Comparison of ENCODE assay signal across 9 cellular contexts in the genomic region with DNA sequence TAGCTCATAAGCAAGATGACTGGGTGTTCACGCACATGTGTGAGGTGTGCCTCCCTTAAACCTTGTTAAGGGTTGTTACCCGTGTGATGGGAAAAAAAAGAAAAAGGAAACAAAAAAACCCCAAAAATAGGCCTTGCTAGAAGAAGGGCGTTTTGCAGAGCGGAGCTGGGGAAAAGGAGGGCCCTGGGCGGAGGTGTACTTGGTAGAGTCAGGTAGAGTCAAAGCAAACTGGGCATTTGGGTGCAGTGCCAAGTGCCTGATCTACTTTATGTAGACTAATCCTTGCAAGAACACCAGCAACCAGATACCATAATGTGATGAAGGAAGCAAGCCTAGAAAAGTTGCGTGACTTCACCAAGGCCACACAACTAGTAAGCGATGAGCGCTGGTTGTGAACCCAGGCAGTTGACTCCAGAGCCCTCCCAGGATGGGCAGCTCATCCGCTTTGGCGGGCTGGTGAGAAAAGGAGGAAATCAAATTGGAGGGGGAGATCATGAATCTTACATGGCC. TPM values are rescaled to one million over a fixed set of nuclear protein-coding genes. Genes with fewer than 3 reads are reported as not detected.
DNase-seq lines count a peak whose midpoint lies in the region; ATAC-seq and TF ChIP-seq lines count a peak whose summit lies in the region.
"Had no signal": no experiment of that assay in that cellular context is flagged by ENCODE, and none has a peak within 500 bp of the region (broad histone marks: within the 10 kb centered on the region; RNA-seq: fewer than 3 reads in every experiment).

No MANE protein-coding gene starts in this region.

- peak overlapping the region; percentile 90 for H2AFZ ChIP-seq in mammary epithelial cell (ENCODE audit: low read depth, low read length)

- peak overlapping the region; percentile 78 to 99 (median 95) for H3K27ac Mint-ChIP-seq in naive thymus-derived CD4-positive, alpha-beta T cell

- no peak overlapping the region for H3K4me2 ChIP-seq in mammary epithelial cell (ENCODE audit: insufficient read depth, low read depth, low read length)

- POLR2A ChIA-PET in naive thymus-derived CD4-positive, alpha-beta T cell (lab: Charles Lee), result interaction anchor here (0.6 to 5.7 kb wide), 8 partner anchors 10 to 697 kb away, joined by 3 to 122 read pairs (median 4); a partner anchor contains a TSS

- no peak for TF ChIP-seq POLR2A in vagina (IDR thresholded peaks at IDR 0.05)

- peaks cover 0 to 19% (median 7%) of the 10 kb centered on the region in 5 donors for H3K36me3 Mint-ChIP-seq in naive thymus-derived CD4-positive, alpha-beta T cell

- WGBS in mammary epithelial cell (ENCODE audit: low coverage, missing lambda C conversion rate), result 95% methylated on average over 10 of the region's 10 CpGs

- no TSS peak for BruUV-seq in mammary epithelial cell (replicated peaks; lab: Mats Ljungman, UMichigan)

- H3K9me3 ChIP-seq in left ventricle myocardium inferior (replicated peaks), result no peaks in the 10 kb centered on the region
- H3K9me3 ChIP-seq in mammary epithelial cell (replicated peaks; ENCODE audit: insufficient read depth, low read length), result no peaks in the 10 kb centered on the region
- H3K9me3 ChIP-seq in naive thymus-derived CD4-positive, alpha-beta T cell (ENCODE audit: control insufficient read depth in 2 of 3, low read length in 3 of 3), result no peaks in the 10 kb centered on the region
- no peaks in the 10 kb centered on the region for H3K9me3 ChIP-seq in vagina

- H3K9me3 Mint-ChIP-seq in naive thymus-derived CD4-positive, alpha-beta T cell, result no peaks in the 10 kb centered on the region

- no peaks in the 10 kb centered on the region for H3K27me3 Mint-ChIP-seq in naive thymus-derived CD4-positive, alpha-beta T cell

- H3K36me3 ChIP-seq in left ventricle myocardium inferior (peaks cover 13% of the 10 kb centered on the region), mammary epithelial cell (ENCODE audit: insufficient read depth, low read length) (no peaks in the 10 kb centered on the region), vagina (no peaks in the 10 kb centered on the region)
- H3K36me3 ChIP-seq in naive thymus-derived CD4-positive, alpha-beta T cell (ENCODE audit: control insufficient read depth in 2 of 3, insufficient read depth in 3 of 3, low read length in 3 of 3), result peaks cover 0 to 7% (median 0%) of the 10 kb centered on the region in 3 experiments

- H3K27me3 ChIP-seq in left ventricle myocardium inferior (ENCODE audit: low read depth) (no peaks in the 10 kb centered on the region), mammary epithelial cell (ENCODE audit: insufficient read depth, low read length) (no peaks in the 10 kb centered on the region), vagina (no peaks in the 10 kb centered on the region)
- H3K27me3 ChIP-seq in naive thymus-derived CD4-positive, alpha-beta T cell (ENCODE audit: control insufficient read depth in 2 of 2, insufficient read depth in 2 of 2, low read length in 2 of 2), result no peaks in the 10 kb centered on the region

- H3K4me3 ChIP-seq in left ventricle myocardium inferior, result peak overlapping the region; percentile 88
- H3K4me3 ChIP-seq in mammary epithelial cell (replicated peaks in 1 of 3; ENCODE audit: insufficient read depth in 1 of 3, low read depth in 2 of 3, low read length in 3 of 3), result no peak overlapping the region
- peak overlapping the region; percentile 77 for H3K4me3 ChIP-seq in naive thymus-derived CD4-positive, alpha-beta T cell (ENCODE audit: low read length)
- peak overlapping the region; percentile 81 to 86 for H3K4me3 ChIP-seq in vagina

- DNase-seq in left ventricle myocardium inferior (no peak), left ventricle myocardium superior (no peak), mammary epithelial cell (no peak), vagina (ENCODE audit: extremely low spot score in 2 of 2) (no peak), NCI-H187 treated with DMSO at 0.1 percent for 48 hours (lab: John Stamatoyannopoulos, UW) (no peak), putamen (ENCODE audit: low spot score) (no peak)
- DNase-seq in naive thymus-derived CD4-positive, alpha-beta T cell, result no peak
- DNase-seq: NCI-H748 treated with DMSO at 0.1 percent for 48 hours had no signal

- H3K4me1 ChIP-seq in left ventricle myocardium inferior, result peaks cover 39% of the 10 kb centered on the region
- peaks cover 23% of the 10 kb centered on the region for H3K4me1 ChIP-seq in mammary epithelial cell (ENCODE audit: insufficient read depth, low read length)
- H3K4me1 ChIP-seq in naive thymus-derived CD4-positive, alpha-beta T cell (ENCODE audit: control insufficient read depth in 2 of 2, insufficient read depth in 2 of 2, low read length in 2 of 2), result peaks cover 16 to 28% of the 10 kb centered on the region in 2 donors
- H3K4me1 ChIP-seq in vagina, result peaks cover 25% of the 10 kb centered on the region

- H3K9ac ChIP-seq in mammary epithelial cell (ENCODE audit: insufficient read depth, low read length), result no peak overlapping the region

- CTCF ChIA-PET in mammary epithelial cell (lab: Charles Lee; ENCODE audit: low non-redundant PET), result no interaction called here
- CTCF ChIA-PET in naive thymus-derived CD4-positive, alpha-beta T cell (lab: Charles Lee), result interaction anchor here (1.2 to 2.4 kb wide), 3 partner anchors 13 to 29 kb away, joined by 3 to 9 read pairs (median 5); a partner anchor contains a TSS

- H3K79me2 ChIP-seq in mammary epithelial cell (ENCODE audit: insufficient read depth, low read length), result peaks cover 17% of the 10 kb centered on the region

- peaks cover 31 to 59% (median 51%) of the 10 kb centered on the region in 7 donors for H3K4me1 Mint-ChIP-seq in naive thymus-derived CD4-positive, alpha-beta T cell

- ATAC-seq in left ventricle myocardium superior (no peak), GM21447 (IDR thresholded peaks at IDR 0.05; ENCODE audit: unreplicated experiment) (no peak)
- ATAC-seq in naive thymus-derived CD4-positive, alpha-beta T cell, result no peak

- H4K20me1 ChIP-seq in mammary epithelial cell (ENCODE audit: insufficient read depth, low read length), result no peaks in the 10 kb centered on the region

- intact Hi-C loops in left ventricle myocardium inferior (cut with micrococcal nuclease), result no loop called here
- intact Hi-C loops in left ventricle myocardium superior (cut with micrococcal nuclease), result no loop called here
- intact Hi-C loops in mammary epithelial cell (cut with micrococcal nuclease), result loop anchor here (2.0 kb wide), 1 partner anchor 21 kb away; no protein-coding TSS in a partner anchor
- intact Hi-C loops in naive thymus-derived CD4-positive, alpha-beta T cell (cut with micrococcal nuclease), result loop anchor here (1.0 to 5.0 kb wide), 5 partner anchors 70 to 1329 kb away; a partner anchor contains a TSS
- intact Hi-C loops in vagina (cut with DNase I), result no loop called here

- in situ Hi-C loops in mammary epithelial cell (cut with MboI; ENCODE audit: low sequenced_read_pairs in 2 of 2), result no loop called here

- H3K27ac ChIP-seq in left ventricle myocardium inferior (replicated peaks), result peak overlapping the region; percentile 97
- no peak overlapping the region for H3K27ac ChIP-seq in mammary epithelial cell (ENCODE audit: insufficient read depth, low read depth, low read length)
- H3K27ac ChIP-seq in naive thymus-derived CD4-positive, alpha-beta T cell (ENCODE audit: low read depth, low read length), result peak overlapping the region; percentile 86
- peak overlapping the region; percentile 89 for H3K27ac ChIP-seq in vagina

- TF ChIP-seq CTCF in left ventricle myocardium inferior (IDR thresholded peaks at IDR 0.05; ENCODE audit: borderline replicate concordance) (no peak), mammary epithelial cell (conservative IDR thresholded peaks at IDR 0.05 in 1 of 2, IDR thresholded peaks at IDR 0.05 in 1 of 2; ENCODE audit: extremely low read depth in 1 of 2, insufficient read depth in 1 of 2, low read depth in 1 of 2, low read length in 2 of 2) (no peak), vagina (IDR thresholded peaks at IDR 0.05) (no peak)

- peak overlapping the region; percentile 81 to 100 (median 96) for H3K4me3 Mint-ChIP-seq in naive thymus-derived CD4-positive, alpha-beta T cell

- dilution Hi-C loops in mammary epithelial cell (cut with HindIII; ENCODE audit: low sequenced_read_pairs), result loop anchor here (5.0 kb wide), 1 partner anchor 71 kb away; no protein-coding TSS in a partner anchor

RNA-seq across cellular contexts. Expression of a gene that starts 1.2 kb away (rescaled TPM):
- total RNA-seq in left ventricle myocardium inferior, result 6.0 TPM
- total RNA-seq in left ventricle myocardium superior, result 7.8 TPM
- total RNA-seq in mammary epithelial cell, result 1 to 10 TPM; 6.3 to 8.8 TPM
- 6.0 TPM for polyA plus RNA-seq in mammary epithelial cell
- polyA minus RNA-seq in mammary epithelial cell, result 4.8 TPM
- 10 to 100 TPM; 12.9 to 21.5 (median 17.9) TPM for total RNA-seq in naive thymus-derived CD4-positive, alpha-beta T cell
- polyA plus RNA-seq in naive thymus-derived CD4-positive, alpha-beta T cell, result 10 to 100 TPM in 1 of 2 donors, 1 to 10 TPM in 1; 9.6 to 15.3 TPM
- 16.9 TPM for total RNA-seq in vagina

RNA-seq across cellular contexts. Expression of a gene that starts 12.8 kb away (rescaled TPM):
- total RNA-seq in left ventricle myocardium inferior, result 27.7 TPM
- 29.1 TPM for total RNA-seq in left ventricle myocardium superior
- 10 to 100 TPM in 1 of 2 donors, 1 to 10 TPM in 1; 8.0 to 30.8 TPM for total RNA-seq in mammary epithelial cell
- 19.0 TPM for polyA plus RNA-seq in mammary epithelial cell
- polyA minus RNA-seq in mammary epithelial cell, result 13.6 TPM
- 10 to 100 TPM; 27.5 to 42.7 (median 35.5) TPM for total RNA-seq in naive thymus-derived CD4-positive, alpha-beta T cell
- 10 to 100 TPM; 20.4 to 26.1 TPM for polyA plus RNA-seq in naive thymus-derived CD4-positive, alpha-beta T cell
- 16.7 TPM for total RNA-seq in vagina

RNA-seq across cellular contexts. Expression of a gene that starts 13.0 kb away (rescaled TPM):
- 64.2 TPM for total RNA-seq in left ventricle myocardium inferior
- 68.6 TPM for total RNA-seq in left ventricle myocardium superior
- 100 to 1,000 TPM in 1 of 2 donors, 10 to 100 TPM in 1; 79.9 to 108 TPM for total RNA-seq in mammary epithelial cell
- polyA plus RNA-seq in mammary epithelial cell, result 94.0 TPM
- polyA minus RNA-seq in mammary epithelial cell, result 214 TPM
- total RNA-seq in naive thymus-derived CD4-positive, alpha-beta T cell, result 100 to 1,000 TPM; 141 to 179 (median 150) TPM
- 100 to 1,000 TPM in 1 of 2 donors, 10 to 100 TPM in 1; 81.6 to 144 TPM for polyA plus RNA-seq in naive thymus-derived CD4-positive, alpha-beta T cell
- 64.6 TPM for total RNA-seq in vagina

RNA-seq across cellular contexts. Expression of a gene that starts 22.1 kb away (rescaled TPM):
- total RNA-seq in left ventricle myocardium inferior (12.1 TPM), left ventricle myocardium superior (11.1 TPM), mammary epithelial cell (10 to 100 TPM; 16.5 to 29.0 TPM), vagina (15.5 TPM)
- polyA plus RNA-seq in mammary epithelial cell, result 41.1 TPM
- polyA minus RNA-seq in mammary epithelial cell, result 22.1 TPM
- total RNA-seq in naive thymus-derived CD4-positive, alpha-beta T cell, result 10 to 100 TPM; 11.0 to 37.2 (median 17.4) TPM
- polyA plus RNA-seq in naive thymus-derived CD4-positive, alpha-beta T cell, result 10 to 100 TPM; 37.9 to 39.2 TPM

Comparison
In these comparisons a context has a peak if more than half of its experiments do, and no peak if none do; other contexts are left out.
1. H3K4me3 ChIP-seq: peak in left ventricle myocardium inferior (single experiment), naive thymus-derived CD4-positive, alpha-beta T cell (single experiment) and vagina (2 of 2); none in mammary epithelial cell (0 of 3).
2. intact Hi-C loops: an anchor here in mammary epithelial cell (2.0 kb wide) and naive thymus-derived CD4-positive, alpha-beta T cell (1.0 to 5.0 kb wide); none called in left ventricle myocardium inferior, left ventricle myocardium superior and vagina.